In the genomic region with DNA sequence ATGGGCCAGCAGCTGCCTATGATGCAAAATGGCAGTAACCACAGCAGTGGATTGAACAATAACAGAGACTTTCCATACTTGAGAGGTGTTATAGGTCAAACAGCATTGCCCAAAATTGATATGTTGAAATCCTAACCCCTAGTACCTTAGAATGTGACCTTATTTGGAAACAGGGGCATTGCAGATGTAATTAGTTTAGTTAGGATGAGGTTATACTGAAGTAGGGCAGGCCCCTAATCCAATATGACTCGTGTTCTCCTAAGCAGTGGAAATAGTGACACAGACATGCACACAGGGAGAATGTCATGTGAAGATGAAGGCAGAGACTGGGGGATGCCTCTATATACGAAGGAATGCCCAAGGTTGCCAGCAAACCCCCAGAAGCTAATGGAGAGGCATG, we compare ENCODE assay signal across 25 cellular contexts.
DNase-seq lines count a peak whose midpoint lies in the region; ATAC-seq and TF ChIP-seq lines count a peak whose summit lies in the region.
"Had no signal": no experiment of that assay in that cellular context is flagged by ENCODE, and none has a peak within 500 bp of the region (broad histone marks: within the 10 kb centered on the region; RNA-seq: fewer than 3 reads in every experiment).

No MANE protein-coding gene starts in this region.

- H3K4me3 ChIP-seq in fibroblast of mammary gland (ENCODE audit: control insufficient read depth, low read depth, low read length), result no peak overlapping the region
- H3K4me3 ChIP-seq: GM23338, K562, SJSA1 had no signal

- no peak for ATAC-seq in GM21737 (IDR thresholded peaks at IDR 0.05; ENCODE audit: unreplicated experiment)
- ATAC-seq: GM23338, HepG2, K562 had no signal

- TF ChIP-seq CTCF in fibroblast of mammary gland (conservative IDR thresholded peaks at IDR 0.05; ENCODE audit: control insufficient read depth, insufficient read depth, low read depth, low read length), result no peak

- peak; percentile 14 for DNase-seq in NCI-H82 (lab: John Stamatoyannopoulos, UW)
- DNase-seq in NCI-H82 treated with DMSO at 0.1 percent for 48 hours (lab: John Stamatoyannopoulos, UW; ENCODE audit: unreplicated experiment), result no peak
- peak; percentile 53 for DNase-seq in SK-N-DZ (ENCODE audit: low spot score)
- DNase-seq in fibroblast of mammary gland (ENCODE audit: low read depth), result peak; percentile 49
- DNase-seq in stromal cell of bone marrow (ENCODE audit: low read depth), result peak; percentile 31
- DNase-seq in stimulated activated CD4-positive, alpha-beta T cell treated with anti-CD3 and anti-CD28 coated beads, Interleukin-15, amount 100 ng/mL, for 24 hours, result no peak
- no peak for DNase-seq in NCI-H748 (lab: John Stamatoyannopoulos, UW; ENCODE audit: unreplicated experiment)
- DNase-seq: ACHN; BE2C; CD4-positive, CD25-positive, alpha-beta regulatory T cell; H9; Kasumi-1; NCI-H1105 treated with DMSO at 0.1 percent for 48 hours; NCI-H146; NCI-H1930; NCI-H2107; NCI-H524; NCI-H774; Right ventricle myocardium superior; RPMI8226 had no signal

Comparison
In these comparisons a context has a peak if more than half of its experiments do, and no peak if none do; other contexts are left out.
1. DNase-seq: peak in NCI-H82 (single experiment), SK-N-DZ (single experiment), fibroblast of mammary gland (single experiment) and stromal cell of bone marrow (single experiment); none in NCI-H82 treated with DMSO at 0.1 percent for 48 hours (single experiment), stimulated activated CD4-positive, alpha-beta T cell treated with anti-CD3 and anti-CD28 coated beads, Interleukin-15, amount 100 ng/mL, for 24 hours (single experiment) and NCI-H748 (single experiment).